ENCODE assay signal across 20 cellular contexts in the genomic region with DNA sequence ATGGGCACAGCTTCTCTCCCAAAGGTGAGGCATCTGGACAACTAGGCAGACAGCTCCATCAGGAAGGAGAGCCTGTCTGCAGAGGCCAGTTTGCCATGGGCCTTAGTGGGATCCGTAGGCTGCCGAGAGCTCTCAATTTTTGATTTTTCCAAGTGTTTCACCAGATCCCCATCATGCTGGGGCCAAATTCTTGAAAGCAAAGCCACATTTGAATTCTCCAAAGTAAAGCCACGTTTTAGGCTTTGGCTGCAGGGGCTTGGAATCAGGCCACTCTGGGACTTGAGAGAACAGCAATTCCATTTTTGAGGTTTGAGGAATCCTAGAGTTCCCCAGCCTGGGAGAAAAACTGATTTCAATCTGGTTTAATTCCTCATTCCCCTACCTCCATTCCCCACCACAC.
"Had no signal": no experiment of that assay in that cellular context is flagged by ENCODE, and none has a peak within 500 bp of the region (broad histone marks: within the 10 kb centered on the region; RNA-seq: fewer than 3 reads in every experiment).

No MANE protein-coding gene starts in this region.

- H3K4me1 Mint-ChIP-seq: activated CD4-positive, alpha-beta T cell treated with anti-CD3 and anti-CD28 coated beads for 36 hours; activated naive CD4-positive, alpha-beta T cell treated with anti-CD3 and anti-CD28 coated beads, Interleukin-2, amount 10 ng/mL, durations not matched to agents 7 days and 5 days; activated naive CD8-positive, alpha-beta T cell treated with anti-CD3 and anti-CD28 coated beads, Interleukin-2, amount 10 ng/mL, durations not matched to agents 7 days and 5 days; stimulated activated naive B cell treated with anti-CD40 and anti-IgM and Interleukin-4, amounts not matched to agents 10 μg/mL and 1 μg/mL and 100 μg/mL, for 72 hours had no signal

- H3K9me3 Mint-ChIP-seq: dendritic cell treated with granulocyte-macrophage colony-stimulating factor and Interleukin-4, amounts not matched to agents 40 ng/mL and 50 ng/mL, for 4 days had no signal

- H3K4me3 Mint-ChIP-seq: activated CD4-positive, alpha-beta T cell treated with anti-CD3 and anti-CD28 coated beads for 36 hours; activated naive CD4-positive, alpha-beta T cell treated with anti-CD3 and anti-CD28 coated beads, Interleukin-2, amount 10 ng/mL, durations not matched to agents 7 days and 5 days; activated naive CD8-positive, alpha-beta T cell treated with anti-CD3 and anti-CD28 coated beads, Interleukin-2, amount 10 ng/mL, durations not matched to agents 7 days and 5 days; activated T-helper 1 cell treated with anti-CD3 and anti-CD28 coated beads, Interleukin-12 subunit alpha, Interleukin-12 subunit beta, Interleukin-2, Interleukin-4 antibody, amounts not matched to agents 30 ng/mL and 10 ng/mL and 1 ng/mL, durations not matched to agents 14 hours and 24 hours and 36 hours; dendritic cell treated with granulocyte-macrophage colony-stimulating factor and Interleukin-4, amounts not matched to agents 40 ng/mL and 50 ng/mL, for 4 days; natural killer cell treated with Interleukin-12 subunit alpha and Interleukin-12 subunit beta and Interleukin-15 and Interleukin-18, amount 100 ng/mL, for 72 hours; stimulated activated naive B cell treated with anti-CD40 and anti-IgM and Interleukin-4, amounts not matched to agents 10 μg/mL and 1 μg/mL and 100 μg/mL, for 72 hours had no signal

- H3K4me3 ChIP-seq: esophagus muscularis mucosa, gastroesophageal sphincter, hepatocyte, skin epidermis, suprapubic skin, tibial artery had no signal

- H3K27me3 ChIP-seq: esophagus muscularis mucosa, gastroesophageal sphincter, hepatocyte, suprapubic skin, tibial artery had no signal

- H3K36me3 ChIP-seq: esophagus muscularis mucosa, gastroesophageal sphincter, suprapubic skin, tibial artery had no signal

- H3K4me1 ChIP-seq: suprapubic skin had no signal

- H2AFZ ChIP-seq: hepatocyte had no signal

- H3K27ac Mint-ChIP-seq: activated CD4-positive, alpha-beta T cell treated with anti-CD3 and anti-CD28 coated beads for 36 hours; activated naive CD4-positive, alpha-beta T cell treated with anti-CD3 and anti-CD28 coated beads, Interleukin-2, amount 10 ng/mL, durations not matched to agents 7 days and 5 days; activated naive CD8-positive, alpha-beta T cell treated with anti-CD3 and anti-CD28 coated beads, Interleukin-2, amount 10 ng/mL, durations not matched to agents 7 days and 5 days; activated T-helper 1 cell treated with anti-CD3 and anti-CD28 coated beads, Interleukin-12 subunit alpha, Interleukin-12 subunit beta, Interleukin-2, Interleukin-4 antibody, amounts not matched to agents 30 ng/mL and 10 ng/mL and 1 ng/mL, durations not matched to agents 14 hours and 24 hours and 36 hours; dendritic cell treated with granulocyte-macrophage colony-stimulating factor and Interleukin-4, amounts not matched to agents 40 ng/mL and 50 ng/mL, for 4 days; natural killer cell treated with Interleukin-12 subunit alpha and Interleukin-12 subunit beta and Interleukin-15 and Interleukin-18, amount 100 ng/mL, for 72 hours; stimulated activated naive B cell treated with anti-CD40 and anti-IgM and Interleukin-4, amounts not matched to agents 10 μg/mL and 1 μg/mL and 100 μg/mL, for 72 hours had no signal

- H3K27ac ChIP-seq: esophagus muscularis mucosa, gastroesophageal sphincter, hepatocyte, suprapubic skin, tibial artery had no signal

- H3K4me2 ChIP-seq: hepatocyte had no signal

- ATAC-seq: activated CD4-positive, alpha-beta T cell treated with anti-CD3 and anti-CD28 coated beads for 36 hours; gastroesophageal sphincter; natural killer cell treated with Interleukin-12 subunit alpha and Interleukin-12 subunit beta and Interleukin-15 and Interleukin-18, amount 100 ng/mL, for 72 hours; stimulated activated naive B cell treated with anti-CD40 and anti-IgM and Interleukin-4, amounts not matched to agents 10 μg/mL and 1 μg/mL and 100 μg/mL, for 72 hours had no signal

- DNase-seq: activated CD4-positive, alpha-beta T cell treated with anti-CD3 and anti-CD28 coated beads for 36 hours; activated CD4-positive, CD25-positive, alpha-beta regulatory T cell; activated effector memory CD4-positive, alpha-beta T cell treated with anti-CD3 and anti-CD28 coated beads, Interleukin-2, amount 50 U/mL, for 16 hours; activated naive CD4-positive, alpha-beta T cell treated with anti-CD3 and anti-CD28 coated beads, Interleukin-2, amount 10 ng/mL, durations not matched to agents 7 days and 5 days; activated naive CD8-positive, alpha-beta T cell treated with anti-CD3 and anti-CD28 coated beads, Interleukin-2, amount 10 ng/mL, durations not matched to agents 7 days and 5 days; amniotic stem cell; central memory CD4-positive, alpha-beta T cell; islet precursor cell; stimulated activated CD4-positive, alpha-beta T cell treated with anti-CD3 and anti-CD28 coated beads, Interleukin-4, amount 100 ng/mL, for 4 hours; stimulated activated CD8-positive, alpha-beta memory T cell treated with anti-CD3 and anti-CD28 coated beads, Interleukin-4, amount 100 ng/mL, for 48 hours; stimulated activated naive B cell treated with anti-CD40 and anti-IgM and Interleukin-4, amounts not matched to agents 10 μg/mL and 1 μg/mL and 100 μg/mL, for 72 hours; tibial artery had no signal

- H3K36me3 Mint-ChIP-seq: activated naive CD4-positive, alpha-beta T cell treated with anti-CD3 and anti-CD28 coated beads, Interleukin-2, amount 10 ng/mL, durations not matched to agents 7 days and 5 days; activated naive CD8-positive, alpha-beta T cell treated with anti-CD3 and anti-CD28 coated beads, Interleukin-2, amount 10 ng/mL, durations not matched to agents 7 days and 5 days; natural killer cell treated with Interleukin-12 subunit alpha and Interleukin-12 subunit beta and Interleukin-15 and Interleukin-18, amount 100 ng/mL, for 72 hours; stimulated activated naive B cell treated with anti-CD40 and anti-IgM and Interleukin-4, amounts not matched to agents 10 μg/mL and 1 μg/mL and 100 μg/mL, for 72 hours had no signal
